In the genomic region with DNA sequence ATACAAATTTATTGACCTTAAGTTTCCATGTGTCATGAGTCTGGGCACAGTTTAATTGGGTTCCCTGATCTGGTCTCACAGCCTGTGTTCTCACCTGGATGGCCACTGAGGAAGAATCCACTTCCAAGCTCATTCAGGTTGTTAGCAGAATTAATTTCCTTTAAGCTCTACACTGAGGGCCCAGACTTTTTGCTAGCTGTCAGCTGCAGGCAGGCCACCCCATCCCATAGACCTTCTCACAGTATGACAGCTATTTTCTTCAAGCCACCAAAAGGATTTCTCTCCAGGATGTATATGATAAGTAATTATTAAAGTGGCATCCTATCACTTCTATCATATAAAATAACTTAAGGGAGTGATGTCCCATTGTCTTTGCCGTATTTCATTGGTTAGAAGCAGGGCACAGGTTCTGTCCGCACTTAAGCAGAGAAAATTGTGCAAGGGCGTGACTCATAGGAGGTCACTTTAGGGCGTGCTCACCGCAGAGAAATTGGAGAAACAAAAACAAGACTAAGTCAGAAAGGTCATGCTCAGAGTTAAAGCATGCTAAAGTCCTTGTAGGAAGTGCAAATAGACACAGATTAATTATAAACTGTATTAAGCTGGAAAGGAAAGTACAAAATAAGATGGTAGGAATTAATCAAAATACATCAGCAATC, we compare ENCODE assay signal across 1 cellular context.
TF ChIP-seq lines count a peak whose summit lies in the region.

No MANE protein-coding gene starts in this region.

TF ChIP-seq in A549, 52 proteins besides CTCF, POLR2A, EP300 and RAD21 (continued from another document):
- TF ChIP-seq ESRRA (IDR thresholded peaks at IDR 0.05; ENCODE audit: borderline replicate concordance, low read length) (peak; percentile 88; the same call in 1 of the 2 replicates), ZC3H11A (IDR thresholded peaks at IDR 0.05) (no peak), TP53 (CRISPR knock-in tag; IDR thresholded peaks at IDR 0.05) (no peak), NPAS2 (CRISPR knock-in tag; IDR thresholded peaks at IDR 0.05; ENCODE audit: borderline replicate concordance) (no peak), HMGXB4 (CRISPR knock-in tag; IDR thresholded peaks at IDR 0.05; ENCODE audit: borderline replicate concordance) (no peak), E2F6 (IDR thresholded peaks at IDR 0.05; ENCODE audit: borderline replicate concordance, low read depth) (no peak), RARB (CRISPR knock-in tag; IDR thresholded peaks at IDR 0.05) (peak; percentile 66; the same call in 1 of the 2 replicates), ZSCAN20 (CRISPR knock-in tag; IDR thresholded peaks at IDR 0.05) (no peak), CEBPB (IDR thresholded peaks at IDR 0.05) (peak; percentile 96 to 99), FOSL2 (IDR thresholded peaks at IDR 0.05) (peak; percentile 97), FOSL2 (CRISPR knock-in tag; IDR thresholded peaks at IDR 0.05) (peak; percentile 99), FOXS1 (CRISPR knock-in tag; IDR thresholded peaks at IDR 0.05) (peak; percentile 59; the same call in 1 of the 2 replicates), RFX5 (IDR thresholded peaks at IDR 0.05) (no peak), EHF (CRISPR knock-in tag; IDR thresholded peaks at IDR 0.05) (no peak), PBX3 (IDR thresholded peaks at IDR 0.05) (no peak), SREBF2 (IDR thresholded peaks at IDR 0.05) (no peak), CHD4 (IDR thresholded peaks at IDR 0.05; ENCODE audit: borderline replicate concordance) (no peak), KDM5A (IDR thresholded peaks at IDR 0.05) (no peak), BCL3 (IDR thresholded peaks at IDR 0.05) (peak; percentile 93; the same call in 1 of the 3 replicates), ZFP36 (IDR thresholded peaks at IDR 0.05; ENCODE audit: borderline replicate concordance, partially characterized antibody) (no peak), HOXA7 (CRISPR knock-in tag; IDR thresholded peaks at IDR 0.05) (no peak), RNF2 (IDR thresholded peaks at IDR 0.05; ENCODE audit: borderline replicate concordance, low read depth) (no peak), MYC (IDR thresholded peaks at IDR 0.05; ENCODE audit: borderline replicate concordance, low read length) (0 out of 2 replicates have a peak, but pooled peaks have one; percentile 54), JUN (IDR thresholded peaks at IDR 0.05) (peak; percentile 89 to 95), CBX8 (IDR thresholded peaks at IDR 0.05) (no peak), HDAC2 (IDR thresholded peaks at IDR 0.05) (no peak)
- TF ChIP-seq, protein P1, sequence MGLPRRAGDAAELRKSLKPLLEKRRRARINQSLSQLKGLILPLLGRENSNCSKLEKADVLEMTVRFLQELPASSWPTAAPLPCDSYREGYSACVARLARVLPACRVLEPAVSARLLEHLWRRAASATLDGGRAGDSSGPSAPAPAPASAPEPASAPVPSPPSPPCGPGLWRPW (IDR thresholded peaks at IDR 0.05), result peak; percentile 76; the same call in 1 of the 2 replicates
- TF ChIP-seq, protein P2, sequence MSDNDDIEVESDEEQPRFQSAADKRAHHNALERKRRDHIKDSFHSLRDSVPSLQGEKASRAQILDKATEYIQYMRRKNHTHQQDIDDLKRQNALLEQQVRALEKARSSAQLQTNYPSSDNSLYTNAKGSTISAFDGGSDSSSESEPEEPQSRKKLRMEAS (IDR thresholded peaks at IDR 0.05), result peak; percentile 87
